1 cellular context compared by ENCODE assay signal in the genomic region with DNA sequence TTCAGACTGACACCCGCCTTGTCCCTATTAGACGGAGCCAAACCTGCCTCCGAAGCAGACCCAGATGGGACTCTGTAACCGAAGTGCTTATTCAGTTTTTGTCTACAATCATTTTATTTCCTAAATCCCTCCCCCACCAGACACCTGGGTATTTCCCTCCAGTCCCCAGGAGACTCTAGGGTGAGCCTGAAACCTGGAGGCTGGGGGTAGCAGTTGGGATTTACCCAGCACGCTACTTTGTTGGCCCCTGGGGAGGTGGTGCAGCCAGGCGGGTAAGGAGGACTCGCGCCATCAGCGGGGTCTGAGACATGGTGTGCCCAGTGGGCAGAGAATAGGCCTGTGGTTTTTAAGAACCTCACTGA.
TF ChIP-seq lines count a peak whose summit lies in the region.

No MANE protein-coding gene starts in this region.

TF ChIP-seq in neural cell, 6 proteins besides CTCF, POLR2A, EP300 and RAD21:
- no peak for TF ChIP-seq TAF1 (IDR thresholded peaks at IDR 0.05; ENCODE audit: low read depth)
TF ChIP-seq in neural cell: peak in this region for 0.
